ENCODE assay signal across 8 cellular contexts in genomic region chr20:7375905-7376304, GRCh38.
DNase-seq lines count a peak whose midpoint lies in the region; ATAC-seq and TF ChIP-seq lines count a peak whose summit lies in the region.

No MANE protein-coding gene starts in this region.

- no peaks in the 10 kb centered on the region for H3K27me3 Mint-ChIP-seq in natural killer cell (ENCODE audit: low read depth in 2 of 2)
- no peaks in the 10 kb centered on the region for H3K27me3 Mint-ChIP-seq in natural killer cell treated with Interleukin-12 subunit alpha and Interleukin-12 subunit beta and Interleukin-15 and Interleukin-18, amount 100 ng/mL, for 72 hours

- H3K4me1 ChIP-seq in suprapubic skin = no peaks in the 10 kb centered on the region

- TF ChIP-seq CTCF in natural killer cell (IDR thresholded peaks at IDR 0.05) = peak; percentile 55
- TF ChIP-seq CTCF in suprapubic skin (IDR thresholded peaks at IDR 0.05) = no peak

- ATAC-seq in natural killer cell (no peak), GM19397 (IDR thresholded peaks at IDR 0.05; ENCODE audit: unreplicated experiment) (no peak)
- ATAC-seq in natural killer cell treated with Interleukin-12 subunit alpha and Interleukin-12 subunit beta and Interleukin-15 and Interleukin-18, amount 100 ng/mL, for 72 hours = no peak

- peaks cover 6% of the 10 kb centered on the region for H3K9me3 ChIP-seq in suprapubic skin

- peaks cover 0 to 2% of the 10 kb centered on the region in 2 donors for H3K9me3 Mint-ChIP-seq in natural killer cell
- no peaks in the 10 kb centered on the region for H3K9me3 Mint-ChIP-seq in natural killer cell treated with Interleukin-12 subunit alpha and Interleukin-12 subunit beta and Interleukin-15 and Interleukin-18, amount 100 ng/mL, for 72 hours

- no peak overlapping the region for H3K27ac Mint-ChIP-seq in natural killer cell
- H3K27ac Mint-ChIP-seq in natural killer cell treated with Interleukin-12 subunit alpha and Interleukin-12 subunit beta and Interleukin-15 and Interleukin-18, amount 100 ng/mL, for 72 hours = no peak overlapping the region

- intact Hi-C loops in natural killer cell (cut with micrococcal nuclease) = no loop called here

- no peak overlapping the region for H3K4me3 ChIP-seq in suprapubic skin

- no peak for DNase-seq in natural killer cell
- no peak for DNase-seq in natural killer cell treated with Interleukin-12 subunit alpha and Interleukin-12 subunit beta and Interleukin-15 and Interleukin-18, amount 100 ng/mL, for 72 hours (ENCODE audit: low spot score)
- peak; percentile 68 for DNase-seq in OCI-M1 (lab: John Stamatoyannopoulos, UW)
- DNase-seq in fibroblast of peridontal ligament (ENCODE audit: extremely low read depth) = peak; percentile 38
- DNase-seq in suprapubic skin (ENCODE audit: low spot score in 2 of 2) = no peak
- DNase-seq in NCI-H226 = no peak
- no peak for DNase-seq in GM19238 (ENCODE audit: insufficient read length, low spot score)

- TF ChIP-seq EP300 in suprapubic skin (IDR thresholded peaks at IDR 0.05) = no peak

- H3K27me3 ChIP-seq in suprapubic skin = no peaks in the 10 kb centered on the region

- H3K36me3 ChIP-seq in suprapubic skin = no peaks in the 10 kb centered on the region

- no peak overlapping the region for H3K27ac ChIP-seq in suprapubic skin

- no peak overlapping the region for H3K4me3 Mint-ChIP-seq in natural killer cell
- H3K4me3 Mint-ChIP-seq in natural killer cell treated with Interleukin-12 subunit alpha and Interleukin-12 subunit beta and Interleukin-15 and Interleukin-18, amount 100 ng/mL, for 72 hours = no peak overlapping the region

- no peak for TF ChIP-seq POLR2A in suprapubic skin (IDR thresholded peaks at IDR 0.05)

- H3K36me3 Mint-ChIP-seq in natural killer cell = no peaks in the 10 kb centered on the region
- no peaks in the 10 kb centered on the region for H3K36me3 Mint-ChIP-seq in natural killer cell treated with Interleukin-12 subunit alpha and Interleukin-12 subunit beta and Interleukin-15 and Interleukin-18, amount 100 ng/mL, for 72 hours

- 49% methylated on average over 4 of the region's 4 CpGs for WGBS in suprapubic skin

- H3K4me1 Mint-ChIP-seq in natural killer cell = no peaks in the 10 kb centered on the region
- H3K4me1 Mint-ChIP-seq in natural killer cell treated with Interleukin-12 subunit alpha and Interleukin-12 subunit beta and Interleukin-15 and Interleukin-18, amount 100 ng/mL, for 72 hours (ENCODE audit: low read depth in 2 of 2) = no peaks in the 10 kb centered on the region

Comparison
In these comparisons a context has a peak if more than half of its experiments do, and no peak if none do; other contexts are left out.
1. DNase-seq: peak in OCI-M1 (single experiment) and fibroblast of peridontal ligament (single experiment); none in natural killer cell (single experiment), natural killer cell treated with Interleukin-12 subunit alpha and Interleukin-12 subunit beta and Interleukin-15 and Interleukin-18, amount 100 ng/mL, for 72 hours (single experiment), suprapubic skin (0 of 2), NCI-H226 (single experiment) and GM19238 (single experiment).